Comparison of ENCODE assay signal across 12 cellular contexts in the genomic region with DNA sequence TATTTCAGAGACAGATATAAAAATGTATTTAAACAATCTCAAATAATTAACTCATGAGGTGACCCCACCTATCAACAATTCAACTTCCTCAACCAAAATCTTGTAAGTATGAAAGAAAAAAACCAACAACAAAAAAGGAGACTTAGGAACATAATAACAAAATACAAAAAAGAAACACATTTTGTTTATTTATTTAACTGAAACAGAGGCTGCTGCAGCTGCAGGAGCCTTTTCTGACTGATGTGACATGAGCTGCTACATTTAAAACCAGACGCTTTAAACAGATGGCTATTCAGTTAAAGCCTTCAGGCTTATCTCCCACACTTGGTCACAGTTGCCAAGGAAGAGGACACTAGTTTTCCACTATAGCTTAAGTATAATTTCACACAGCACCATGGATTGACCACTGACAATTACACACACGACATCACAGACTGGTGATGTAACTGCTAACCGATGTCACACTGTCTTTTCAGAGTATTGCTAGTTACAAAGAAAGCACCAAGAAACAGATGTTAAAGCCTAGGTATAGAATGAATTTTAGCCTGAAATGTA.
DNase-seq lines count a peak whose midpoint lies in the region; ATAC-seq and TF ChIP-seq lines count a peak whose summit lies in the region.
"Had no signal": no experiment of that assay in that cellular context is flagged by ENCODE, and none has a peak within 500 bp of the region (broad histone marks: within the 10 kb centered on the region; RNA-seq: fewer than 3 reads in every experiment).

No MANE protein-coding gene starts in this region.

- H3K27me3 Mint-ChIP-seq in activated CD4-positive, alpha-beta memory T cell treated with anti-CD3 and anti-CD28 coated beads for 36 hours: no peaks in the 10 kb centered on the region
- no peaks in the 10 kb centered on the region for H3K27me3 Mint-ChIP-seq in activated CD4-positive, alpha-beta memory T cell treated with anti-CD3 and anti-CD28 coated beads, Interleukin-2, amount 10 ng/mL, durations not matched to agents 7 days and 5 days

- H3K4me1 ChIP-seq in foreskin keratinocyte: peaks cover 13% of the 10 kb centered on the region
- H3K4me1 ChIP-seq in smooth muscle cell (ENCODE audit: low read depth): peaks cover 53% of the 10 kb centered on the region

- H3K36me3 ChIP-seq in smooth muscle cell (ENCODE audit: low read depth): no peaks in the 10 kb centered on the region
- H3K36me3 ChIP-seq: colonic mucosa, lower lobe of right lung had no signal

- intact Hi-C loops in activated CD4-positive, alpha-beta memory T cell treated with anti-CD3 and anti-CD28 coated beads for 36 hours (cut with micrococcal nuclease): no loop called here

- peak overlapping the region; percentile 73 for H3K4me2 ChIP-seq in smooth muscle cell

- H3K79me2 ChIP-seq in smooth muscle cell (ENCODE audit: low read depth): peaks cover 89% of the 10 kb centered on the region

- H3K4me1 Mint-ChIP-seq in activated CD4-positive, alpha-beta memory T cell treated with anti-CD3 and anti-CD28 coated beads for 36 hours (ENCODE audit: low read depth): peaks cover 50% of the 10 kb centered on the region
- peaks cover 24% of the 10 kb centered on the region for H3K4me1 Mint-ChIP-seq in activated CD4-positive, alpha-beta memory T cell treated with anti-CD3 and anti-CD28 coated beads, Interleukin-2, amount 10 ng/mL, durations not matched to agents 7 days and 5 days

- peak overlapping the region; percentile 80 for H3K9ac ChIP-seq in smooth muscle cell (ENCODE audit: low read depth)

- peaks cover 72% of the 10 kb centered on the region for H4K20me1 ChIP-seq in smooth muscle cell (ENCODE audit: low read depth)

- no peak overlapping the region for H3K27ac ChIP-seq in foreskin keratinocyte
- H3K27ac ChIP-seq in smooth muscle cell (ENCODE audit: low read depth): peak overlapping the region; percentile 94
- H3K27ac ChIP-seq: colonic mucosa, lower lobe of right lung had no signal

- CTCF ChIA-PET in activated CD4-positive, alpha-beta memory T cell treated with anti-CD3 and anti-CD28 coated beads for 36 hours (lab: Charles Lee): interaction anchor here (1.0 to 1.2 kb wide), 2 partner anchors 23 to 112 kb away, joined by 3 to 4 read pairs; no protein-coding TSS in a partner anchor
- CTCF ChIA-PET in activated CD4-positive, alpha-beta memory T cell treated with anti-CD3 and anti-CD28 coated beads, Interleukin-2, amount 10 ng/mL, durations not matched to agents 7 days and 5 days (lab: Charles Lee): interaction anchor here (1.1 to 1.7 kb wide), 2 partner anchors 23 to 545 kb away, joined by 3 to 4 read pairs; no protein-coding TSS in a partner anchor

- WGBS in smooth muscle cell (ENCODE audit: low lambda C conversion rate): 5% methylated on average over 3 of the region's 3 CpGs

- ATAC-seq in SK-N-SH treated with all-trans-retinoic acid at 6 μM for 48 hours: peak; percentile 25; the same call in 2 of the 3 replicates
- ATAC-seq in foreskin keratinocyte: peak; percentile 3

- no peak overlapping the region for H2AFZ ChIP-seq in smooth muscle cell (ENCODE audit: low read depth)

- no peaks in the 10 kb centered on the region for H3K9me3 ChIP-seq in smooth muscle cell (replicated peaks; ENCODE audit: low read depth)
- H3K9me3 ChIP-seq: colonic mucosa, lower lobe of right lung had no signal

- TF ChIP-seq CTCF in foreskin keratinocyte (conservative IDR thresholded peaks at IDR 0.05) (no peak), smooth muscle cell (IDR thresholded peaks at IDR 0.05; ENCODE audit: borderline replicate concordance, insufficient read depth, poor library complexity, severe bottlenecking) (no peak)

- no peak for DNase-seq in activated CD4-positive, alpha-beta memory T cell treated with anti-CD3 and anti-CD28 coated beads for 36 hours
- DNase-seq in activated CD4-positive, alpha-beta memory T cell treated with anti-CD3 and anti-CD28 coated beads, Interleukin-2, amount 10 ng/mL, durations not matched to agents 7 days and 5 days: no peak
- DNase-seq in foreskin keratinocyte (no peak), smooth muscle cell (lab: John Stamatoyannopoulos, UW; ENCODE audit: unreplicated experiment) (no peak), NCI-H1436 (lab: John Stamatoyannopoulos, UW) (no peak), DMS114 treated with DMSO at 0.1 percent for 48 hours (lab: John Stamatoyannopoulos, UW; ENCODE audit: unreplicated experiment) (no peak), SKM-1 (lab: John Stamatoyannopoulos, UW; ENCODE audit: unreplicated experiment) (no peak)
- DNase-seq: colonic mucosa; lower lobe of right lung; NCI-H1092; stimulated activated CD4-positive, alpha-beta T cell treated with anti-CD3 and anti-CD28 coated beads, Interleukin-2, amount 100 ng/mL, for 24 hours had no signal

- POLR2A ChIA-PET in activated CD4-positive, alpha-beta memory T cell treated with anti-CD3 and anti-CD28 coated beads for 36 hours (lab: Charles Lee): no interaction called here
- POLR2A ChIA-PET in activated CD4-positive, alpha-beta memory T cell treated with anti-CD3 and anti-CD28 coated beads, Interleukin-2, amount 10 ng/mL, durations not matched to agents 7 days and 5 days (lab: Charles Lee): no interaction called here

- H3F3A ChIP-seq in smooth muscle cell (ENCODE audit: low read depth): peaks cover 9% of the 10 kb centered on the region

- no peaks in the 10 kb centered on the region for H3K9me3 Mint-ChIP-seq in activated CD4-positive, alpha-beta memory T cell treated with anti-CD3 and anti-CD28 coated beads for 36 hours
- no peaks in the 10 kb centered on the region for H3K9me3 Mint-ChIP-seq in activated CD4-positive, alpha-beta memory T cell treated with anti-CD3 and anti-CD28 coated beads, Interleukin-2, amount 10 ng/mL, durations not matched to agents 7 days and 5 days

- H3K27me3 ChIP-seq in foreskin keratinocyte: no peaks in the 10 kb centered on the region
- H3K27me3 ChIP-seq in smooth muscle cell (ENCODE audit: low read depth): no peaks in the 10 kb centered on the region
- H3K27me3 ChIP-seq: colonic mucosa had no signal

- H3K27ac Mint-ChIP-seq in activated CD4-positive, alpha-beta memory T cell treated with anti-CD3 and anti-CD28 coated beads for 36 hours: peak overlapping the region; percentile 13
- no peak overlapping the region for H3K27ac Mint-ChIP-seq in activated CD4-positive, alpha-beta memory T cell treated with anti-CD3 and anti-CD28 coated beads, Interleukin-2, amount 10 ng/mL, durations not matched to agents 7 days and 5 days

- H3K4me3 Mint-ChIP-seq in activated CD4-positive, alpha-beta memory T cell treated with anti-CD3 and anti-CD28 coated beads for 36 hours: no peak overlapping the region
- H3K4me3 Mint-ChIP-seq in activated CD4-positive, alpha-beta memory T cell treated with anti-CD3 and anti-CD28 coated beads, Interleukin-2, amount 10 ng/mL, durations not matched to agents 7 days and 5 days: no peak overlapping the region

- no peaks in the 10 kb centered on the region for H3K36me3 Mint-ChIP-seq in activated CD4-positive, alpha-beta memory T cell treated with anti-CD3 and anti-CD28 coated beads for 36 hours
- no peaks in the 10 kb centered on the region for H3K36me3 Mint-ChIP-seq in activated CD4-positive, alpha-beta memory T cell treated with anti-CD3 and anti-CD28 coated beads, Interleukin-2, amount 10 ng/mL, durations not matched to agents 7 days and 5 days (ENCODE audit: low read depth)

- peak overlapping the region; percentile 2 for H3K4me3 ChIP-seq in smooth muscle cell
- H3K4me3 ChIP-seq: colonic mucosa, lower lobe of right lung had no signal

TF ChIP-seq in SK-N-SH treated with all-trans-retinoic acid at 6 μM for 48 hours, 23 proteins besides CTCF, POLR2A, EP300 and RAD21 (continues in another document):
- TF ChIP-seq ZNF8 (CRISPR knock-in tag; IDR thresholded peaks at IDR 0.05) (no peak), OSR1 (CRISPR knock-in tag; IDR thresholded peaks at IDR 0.05) (no peak), ZNF70 (CRISPR knock-in tag; IDR thresholded peaks at IDR 0.05) (no peak), ZFP3 (CRISPR knock-in tag; IDR thresholded peaks at IDR 0.05) (no peak), ISL1 (CRISPR knock-in tag; IDR thresholded peaks at IDR 0.05) (no peak), TCF4 (CRISPR knock-in tag; IDR thresholded peaks at IDR 0.05; ENCODE audit: borderline replicate concordance) (peak; percentile 79; the same call in 1 of the 2 replicates), ZC3H10 (CRISPR knock-in tag; IDR thresholded peaks at IDR 0.05) (no peak), ZFP30 (CRISPR knock-in tag; IDR thresholded peaks at IDR 0.05) (no peak), CSDC2 (CRISPR knock-in tag; IDR thresholded peaks at IDR 0.05) (no peak)
- TF ChIP-seq, protein P1, sequence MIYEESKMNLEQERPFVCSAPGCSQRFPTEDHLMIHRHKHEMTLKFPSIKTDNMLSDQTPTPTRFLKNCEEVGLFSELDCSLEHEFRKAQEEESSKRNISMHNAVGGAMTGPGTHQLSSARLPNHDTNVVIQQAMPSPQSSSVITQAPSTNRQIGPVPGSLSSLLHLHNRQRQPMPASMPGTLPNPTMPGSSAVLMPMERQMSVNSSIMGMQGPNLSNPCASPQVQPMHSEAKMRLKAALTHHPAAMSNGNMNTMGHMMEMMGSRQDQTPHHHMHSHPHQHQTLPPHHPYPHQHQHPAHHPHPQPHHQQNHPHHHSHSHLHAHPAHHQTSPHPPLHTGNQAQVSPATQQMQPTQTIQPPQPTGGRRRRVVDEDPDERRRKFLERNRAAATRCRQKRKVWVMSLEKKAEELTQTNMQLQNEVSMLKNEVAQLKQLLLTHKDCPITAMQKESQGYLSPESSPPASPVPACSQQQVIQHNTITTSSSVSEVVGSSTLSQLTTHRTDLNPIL (CRISPR knock-in tag; IDR thresholded peaks at IDR 0.05; ENCODE audit: low read depth): no peak
